Comparison of ENCODE assay signal across 26 cellular contexts in the genomic region with DNA sequence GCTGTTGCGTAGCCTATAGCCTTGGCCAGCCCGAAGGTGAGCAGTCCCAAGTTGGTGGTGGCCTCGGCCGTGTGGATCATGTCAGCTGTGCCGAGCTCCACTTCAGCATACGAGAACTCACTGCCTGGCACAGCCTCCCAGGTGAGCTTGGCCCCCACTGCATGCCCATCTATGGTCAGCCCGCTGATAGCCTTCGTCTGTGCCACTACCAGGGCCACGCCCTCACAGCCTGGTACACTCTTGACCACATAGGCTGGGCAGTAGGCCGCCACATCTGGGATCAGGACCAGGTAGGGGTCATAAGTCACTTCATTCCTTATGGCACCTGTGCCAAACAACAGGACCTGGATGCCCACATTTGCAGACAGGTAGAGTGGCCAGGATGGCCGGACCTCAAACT.
"Had no signal": no experiment of that assay in that cellular context is flagged by ENCODE, and none has a peak within 500 bp of the region (broad histone marks: within the 10 kb centered on the region; RNA-seq: fewer than 3 reads in every experiment).

No MANE protein-coding gene starts in this region.

- H3K4me1 ChIP-seq: esophagus muscularis mucosa, foreskin keratinocyte, heart left ventricle, left lung, right atrium auricular region, spleen, testis, transverse colon, uterus had no signal

- H3K9me3 ChIP-seq: left lung, SK-N-SH, spleen, testis, transverse colon, uterus had no signal

- H3K27ac Mint-ChIP-seq: activated CD4-positive, alpha-beta T cell treated with anti-CD3 and anti-CD28 coated beads, Interleukin-2, amount 10 ng/mL, durations not matched to agents 24 days and 14 days; dendritic cell treated with granulocyte-macrophage colony-stimulating factor and Interleukin-4, amounts not matched to agents 40 ng/mL and 50 ng/mL, for 4 days; endodermal cell; nephron progenitor cell; T-helper 1 cell treated with Interleukin-12 subunit alpha and Interleukin-12 subunit beta and Interleukin-4 antibody, amounts not matched to agents 30 μg/mL and 1 μg/mL, for 36 hours had no signal

- DNase-seq: activated CD4-positive, alpha-beta memory T cell treated with anti-CD3 and anti-CD28 coated beads, Interleukin-2, amount 10 ng/mL, durations not matched to agents 7 days and 5 days; activated CD4-positive, alpha-beta T cell treated with anti-CD3 and anti-CD28 coated beads, Interleukin-2, amount 10 ng/mL, durations not matched to agents 24 days and 14 days; activated gamma-delta T cell treated with Interleukin-2 at 50 U/mL for 16 hours; amniotic stem cell; central memory CD4-positive, alpha-beta T cell; heart left ventricle; left lung; naive B cell; nephron progenitor cell; SK-N-SH; spleen; stimulated activated naive CD4-positive, alpha-beta T cell; SW 1271; T-helper 9 cell; testis; transverse colon; uterus; WERI-Rb-1 had no signal

- H3K36me3 Mint-ChIP-seq: naive B cell had no signal

- H3K4me1 Mint-ChIP-seq: activated CD4-positive, alpha-beta memory T cell treated with anti-CD3 and anti-CD28 coated beads, Interleukin-2, amount 10 ng/mL, durations not matched to agents 7 days and 5 days; endodermal cell; nephron progenitor cell had no signal

- H3K27me3 Mint-ChIP-seq: activated CD4-positive, alpha-beta memory T cell treated with anti-CD3 and anti-CD28 coated beads, Interleukin-2, amount 10 ng/mL, durations not matched to agents 7 days and 5 days; naive B cell had no signal

- H3K36me3 ChIP-seq: esophagus muscularis mucosa, heart left ventricle, left lung, right atrium auricular region, spleen, transverse colon, uterus, WERI-Rb-1 had no signal

- H3K27ac ChIP-seq: esophagus muscularis mucosa, foreskin keratinocyte, heart left ventricle, left lung, right atrium auricular region, spleen, testis, transverse colon, uterus, WERI-Rb-1 had no signal

- H3K27me3 ChIP-seq: right atrium auricular region, testis, transverse colon, uterus had no signal

- H3K4me3 ChIP-seq: esophagus muscularis mucosa, heart left ventricle, left lung, lung, right atrium auricular region, spleen, testis, transverse colon, uterus had no signal

- H3K9me3 Mint-ChIP-seq: activated CD4-positive, alpha-beta memory T cell treated with anti-CD3 and anti-CD28 coated beads, Interleukin-2, amount 10 ng/mL, durations not matched to agents 7 days and 5 days; dendritic cell treated with granulocyte-macrophage colony-stimulating factor and Interleukin-4, amounts not matched to agents 40 ng/mL and 50 ng/mL, for 4 days; endodermal cell; T-helper 1 cell treated with Interleukin-12 subunit alpha and Interleukin-12 subunit beta and Interleukin-4 antibody, amounts not matched to agents 30 μg/mL and 1 μg/mL, for 36 hours had no signal

- H3K4me3 Mint-ChIP-seq: activated CD4-positive, alpha-beta memory T cell treated with anti-CD3 and anti-CD28 coated beads, Interleukin-2, amount 10 ng/mL, durations not matched to agents 7 days and 5 days; activated CD4-positive, alpha-beta T cell treated with anti-CD3 and anti-CD28 coated beads, Interleukin-2, amount 10 ng/mL, durations not matched to agents 24 days and 14 days; dendritic cell treated with granulocyte-macrophage colony-stimulating factor and Interleukin-4, amounts not matched to agents 40 ng/mL and 50 ng/mL, for 4 days; endodermal cell; naive B cell; nephron progenitor cell; T-helper 1 cell treated with Interleukin-12 subunit alpha and Interleukin-12 subunit beta and Interleukin-4 antibody, amounts not matched to agents 30 μg/mL and 1 μg/mL, for 36 hours had no signal

- ATAC-seq: activated CD4-positive, CD25-positive, alpha-beta regulatory T cell treated with anti-CD3 and anti-CD28 coated beads, Interleukin-2, amount 50 U/mL, for 24 hours; foreskin keratinocyte; heart left ventricle; left lung had no signal
